Comparison of ENCODE assay signal across 22 cellular contexts in the genomic region with DNA sequence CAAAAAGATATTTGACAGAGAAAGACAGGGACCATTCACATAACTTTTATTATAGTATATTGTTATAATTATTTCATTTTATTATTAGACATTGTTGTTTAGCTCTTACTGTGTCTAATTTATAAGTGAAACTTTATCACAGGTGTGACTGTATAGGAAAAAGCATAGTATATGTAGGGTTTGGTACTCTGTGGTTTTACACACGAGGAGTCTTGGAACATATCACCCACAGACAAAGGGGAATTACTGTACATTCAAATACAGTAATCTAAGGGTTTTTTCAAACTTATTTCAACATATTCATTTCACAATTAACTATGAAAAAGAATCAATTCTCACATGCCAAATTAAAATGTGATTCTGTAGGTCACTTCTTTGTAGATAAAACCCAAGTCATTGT. TPM values are rescaled to one million over a fixed set of nuclear protein-coding genes. Genes with fewer than 3 reads are reported as not detected.
DNase-seq lines count a peak whose midpoint lies in the region; ATAC-seq and TF ChIP-seq lines count a peak whose summit lies in the region.
"Had no signal": no experiment of that assay in that cellular context is flagged by ENCODE, and none has a peak within 500 bp of the region (broad histone marks: within the 10 kb centered on the region; RNA-seq: fewer than 3 reads in every experiment).

No MANE protein-coding gene starts in this region.

- no peak overlapping the region for H3K4me3 Mint-ChIP-seq in activated T-cell treated with anti-CD3 and anti-CD28 coated beads, Interleukin-2, amount 50 U/mL, for 72 hours
- H3K4me3 Mint-ChIP-seq in stimulated activated naive CD8-positive, alpha-beta T cell treated with anti-CD3 and anti-CD28 coated beads, Interleukin-15, Interleukin-2, amounts not matched to agents 100 ng/mL and 50 ng/mL, for 24 hours, result no peak overlapping the region
- H3K4me3 Mint-ChIP-seq: activated naive CD4-positive, alpha-beta T cell treated with anti-CD3 and anti-CD28 coated beads for 36 hours; CD14-positive monocyte; T-helper 1 cell treated with Interleukin-12 subunit alpha and Interleukin-12 subunit beta and Interleukin-4 antibody, amounts not matched to agents 30 μg/mL and 1 μg/mL, for 36 hours; type B pancreatic cell had no signal

- no peak for ATAC-seq in activated T-cell treated with anti-CD3 and anti-CD28 coated beads, Interleukin-2, amount 50 U/mL, for 72 hours (replicated peaks in 1 of 2)
- peak; percentile 73 for ATAC-seq in HG02642 (IDR thresholded peaks at IDR 0.05; ENCODE audit: poor library complexity, unreplicated experiment)
- peak; percentile 47 for ATAC-seq in HG03565 (IDR thresholded peaks at IDR 0.05; ENCODE audit: unreplicated experiment)
- ATAC-seq: body of pancreas had no signal

- DNase-seq in activated T-cell treated with anti-CD3 and anti-CD28 coated beads, Interleukin-2, amount 50 U/mL, for 72 hours, result no peak
- DNase-seq in activated T-cell treated with anti-CD3 and anti-CD28 coated beads, Interleukin-2, amount 50 U/mL, for 48 hours, result no peak
- no peak for DNase-seq in Ammon's horn (ENCODE audit: low spot score)
- no peak for DNase-seq in Peyer's patch
- DNase-seq in coronary artery (ENCODE audit: low spot score), result no peak
- DNase-seq: activated naive CD4-positive, alpha-beta T cell treated with anti-CD3 and anti-CD28 coated beads for 36 hours; body of pancreas; GDM1; head of caudate nucleus; NCI-H1092 treated with DMSO at 0.1 percent for 48 hours; NCI-H526; nucleus accumbens; SHP77; stimulated activated naive CD4-positive, alpha-beta T cell treated with Interleukin-2 at 50 U/mL for 16 hours; WERI-Rb-1 had no signal

- H3K4me1 ChIP-seq in Peyer's patch, result no peaks in the 10 kb centered on the region
- H3K4me1 ChIP-seq: body of pancreas had no signal

- H3K27ac ChIP-seq in Peyer's patch, result no peak overlapping the region
- H3K27ac ChIP-seq in coronary artery, result no peak overlapping the region
- H3K27ac ChIP-seq: body of pancreas, KMS-11, WERI-Rb-1 had no signal

- peaks cover 0 to 71% (median 3%) of the 10 kb centered on the region in 3 donors for H3K36me3 ChIP-seq in Peyer's patch

- H3K4me1 Mint-ChIP-seq in activated T-cell treated with anti-CD3 and anti-CD28 coated beads, Interleukin-2, amount 50 U/mL, for 72 hours (ENCODE audit: low read depth), result peaks cover 27% of the 10 kb centered on the region
- H3K4me1 Mint-ChIP-seq in stimulated activated naive CD8-positive, alpha-beta T cell treated with anti-CD3 and anti-CD28 coated beads, Interleukin-15, Interleukin-2, amounts not matched to agents 100 ng/mL and 50 ng/mL, for 24 hours (ENCODE audit: low read depth), result peaks cover 40% of the 10 kb centered on the region
- H3K4me1 Mint-ChIP-seq: CD14-positive monocyte had no signal

- H3K27me3 Mint-ChIP-seq in activated T-cell treated with anti-CD3 and anti-CD28 coated beads, Interleukin-2, amount 50 U/mL, for 72 hours (ENCODE audit: low read depth), result no peaks in the 10 kb centered on the region
- H3K27me3 Mint-ChIP-seq in stimulated activated naive CD8-positive, alpha-beta T cell treated with anti-CD3 and anti-CD28 coated beads, Interleukin-15, Interleukin-2, amounts not matched to agents 100 ng/mL and 50 ng/mL, for 24 hours, result no peaks in the 10 kb centered on the region
- H3K27me3 Mint-ChIP-seq: type B pancreatic cell had no signal

- peaks cover 14 to 25% of the 10 kb centered on the region in 2 donors for H3K36me3 Mint-ChIP-seq in activated T-cell treated with anti-CD3 and anti-CD28 coated beads, Interleukin-2, amount 50 U/mL, for 72 hours (ENCODE audit: insufficient read depth in 2 of 2)
- peaks cover 86% of the 10 kb centered on the region for H3K36me3 Mint-ChIP-seq in stimulated activated naive CD8-positive, alpha-beta T cell treated with anti-CD3 and anti-CD28 coated beads, Interleukin-15, Interleukin-2, amounts not matched to agents 100 ng/mL and 50 ng/mL, for 24 hours (ENCODE audit: low read depth)

- H3K27me3 ChIP-seq in Peyer's patch, result no peaks in the 10 kb centered on the region
- H3K27me3 ChIP-seq: body of pancreas had no signal

- no peak for TF ChIP-seq POLR2A in Peyer's patch (IDR thresholded peaks at IDR 0.05)

- H3K4me3 ChIP-seq in Peyer's patch (no peak overlapping the region), coronary artery (no peak overlapping the region)
- H3K4me3 ChIP-seq: body of pancreas had no signal

- H3K27ac Mint-ChIP-seq in activated T-cell treated with anti-CD3 and anti-CD28 coated beads, Interleukin-2, amount 50 U/mL, for 72 hours, result peak overlapping the region; percentile 42
- peak overlapping the region; percentile 81 for H3K27ac Mint-ChIP-seq in stimulated activated naive CD8-positive, alpha-beta T cell treated with anti-CD3 and anti-CD28 coated beads, Interleukin-15, Interleukin-2, amounts not matched to agents 100 ng/mL and 50 ng/mL, for 24 hours
- H3K27ac Mint-ChIP-seq: activated naive CD4-positive, alpha-beta T cell treated with anti-CD3 and anti-CD28 coated beads for 36 hours; CD14-positive monocyte; T-helper 1 cell treated with Interleukin-12 subunit alpha and Interleukin-12 subunit beta and Interleukin-4 antibody, amounts not matched to agents 30 μg/mL and 1 μg/mL, for 36 hours; type B pancreatic cell had no signal

- H3K9me3 Mint-ChIP-seq in activated T-cell treated with anti-CD3 and anti-CD28 coated beads, Interleukin-2, amount 50 U/mL, for 72 hours, result no peaks in the 10 kb centered on the region
- no peaks in the 10 kb centered on the region for H3K9me3 Mint-ChIP-seq in stimulated activated naive CD8-positive, alpha-beta T cell treated with anti-CD3 and anti-CD28 coated beads, Interleukin-15, Interleukin-2, amounts not matched to agents 100 ng/mL and 50 ng/mL, for 24 hours
- H3K9me3 Mint-ChIP-seq: activated naive CD4-positive, alpha-beta T cell treated with anti-CD3 and anti-CD28 coated beads for 36 hours; CD14-positive monocyte; T-helper 1 cell treated with Interleukin-12 subunit alpha and Interleukin-12 subunit beta and Interleukin-4 antibody, amounts not matched to agents 30 μg/mL and 1 μg/mL, for 36 hours; type B pancreatic cell had no signal

- H3K9me3 ChIP-seq in Peyer's patch, result no peaks in the 10 kb centered on the region
- H3K9me3 ChIP-seq: body of pancreas had no signal

- no peak for TF ChIP-seq CTCF in Peyer's patch (IDR thresholded peaks at IDR 0.05)
- no peak for TF ChIP-seq CTCF in coronary artery (IDR thresholded peaks at IDR 0.05)

RNA-seq across cellular contexts. Expression of a gene that starts 46.0 kb away (rescaled TPM):
- total RNA-seq in activated T-cell treated with anti-CD3 and anti-CD28 coated beads, Interleukin-2, amount 50 U/mL, for 72 hours, result 10 to 100 TPM; 62.5 to 69.2 TPM
- 10 to 100 TPM; 34.8 to 96.6 (median 44.5) TPM for total RNA-seq in Peyer's patch

Comparison
In these comparisons a context has a peak if more than half of its experiments do, and no peak if none do; other contexts are left out.
1. ATAC-seq: peak in HG02642 (single experiment) and HG03565 (single experiment); none in activated T-cell treated with anti-CD3 and anti-CD28 coated beads, Interleukin-2, amount 50 U/mL, for 72 hours (0 of 2).